21 cellular contexts compared by ENCODE assay signal in genomic region chr4:16119981-16120380, GRCh38. TPM values are rescaled to one million over a fixed set of nuclear protein-coding genes. Genes with fewer than 3 reads are reported as not detected.
A peak's percentile ranks its signal among the peaks of the same experiment; 100 is the strongest.
DNase-seq lines count a peak whose midpoint lies in the region; ATAC-seq, FAIRE-seq and TF ChIP-seq lines count a peak whose summit lies in the region.
"Had no signal": no experiment of that assay in that cellular context is flagged by ENCODE, and none has a peak within 500 bp of the region (broad histone marks: within the 10 kb centered on the region; RNA-seq: fewer than 3 reads in every experiment).

No MANE protein-coding gene starts in this region.

- DNase-seq in HepG2 (ENCODE audit: low spot score), result no peak
- no peak for DNase-seq in right lobe of liver
- no peak for DNase-seq in OCI-LY7 (ENCODE audit: low spot score)
- DNase-seq in neuronal stem cell (ENCODE audit: low spot score), result no peak
- DNase-seq in HuH-7 (ENCODE audit: low spot score), result no peak
- DNase-seq in NCI-H2081 treated with DMSO at 0.1 percent for 48 hours (lab: John Stamatoyannopoulos, UW), result no peak
- DNase-seq in SKM-1 (lab: John Stamatoyannopoulos, UW; ENCODE audit: unreplicated experiment), result no peak
- DNase-seq: C1 segment of cervical spinal cord; Caco-2; CD4-positive, CD25-positive, alpha-beta regulatory T cell; CD8-positive, alpha-beta memory T cell; DMS79 treated with DMSO at 0.1 percent for 48 hours; GF-D8; KBM-7 had no signal

- H3K23ac ChIP-seq in neuronal stem cell (ENCODE audit: low read depth, low read length, poor library complexity), result no peak overlapping the region

- H3K4me1 ChIP-seq in HepG2 (ENCODE audit: insufficient read depth, low read length) (peaks cover 60% of the 10 kb centered on the region), right lobe of liver (no peaks in the 10 kb centered on the region), OCI-LY7 (ENCODE audit: insufficient read depth, low read length, poor library complexity, severe bottlenecking) (no peaks in the 10 kb centered on the region), neuronal stem cell (ENCODE audit: control insufficient read depth in 2 of 2, insufficient read depth in 1 of 2, low read depth in 1 of 2, low read length in 2 of 2) (peaks cover 0 to 3% of the 10 kb centered on the region in 2 donors)
- H3K4me1 ChIP-seq: Caco-2, HAP-1 had no signal

- H2BK5ac ChIP-seq in neuronal stem cell (ENCODE audit: low read length), result no peak overlapping the region

- H3K9ac ChIP-seq in HepG2 (ENCODE audit: insufficient read depth, low read depth, low read length) (no peak overlapping the region), neuronal stem cell (ENCODE audit: low read depth, low read length, poor library complexity) (no peak overlapping the region)

- H3K9me3 ChIP-seq in HepG2 (ENCODE audit: low read length), result no peaks in the 10 kb centered on the region
- no peaks in the 10 kb centered on the region for H3K9me3 ChIP-seq in right lobe of liver
- no peaks in the 10 kb centered on the region for H3K9me3 ChIP-seq in OCI-LY7 (ENCODE audit: low read length)
- H3K9me3 ChIP-seq in neuronal stem cell (replicated peaks in 1 of 2; ENCODE audit: control insufficient read depth in 2 of 2, insufficient read depth in 1 of 2, low read depth in 1 of 2, low read length in 2 of 2), result no peaks in the 10 kb centered on the region
- H3K9me3 ChIP-seq: Caco-2, HAP-1 had no signal

- TF ChIP-seq RAD21 in HepG2 (CRISPR knock-in tag; IDR thresholded peaks at IDR 0.05), result no peak

- H3K4me2 ChIP-seq in HepG2 (ENCODE audit: low read depth, low read length), result peak overlapping the region; percentile 49
- H3K4me2 ChIP-seq in OCI-LY7 (ENCODE audit: low read length), result no peak overlapping the region
- no peak overlapping the region for H3K4me2 ChIP-seq in neuronal stem cell (ENCODE audit: insufficient read depth, low read length, poor library complexity, severe bottlenecking)
- H3K4me2 ChIP-seq: GM23338 had no signal

- no peak overlapping the region for H2AFZ ChIP-seq in HepG2 (ENCODE audit: low read length)
- peak overlapping the region; percentile 34; the same call in 1 of the 2 replicates for H2AFZ ChIP-seq in OCI-LY7 (ENCODE audit: low read length)
- H2AFZ ChIP-seq in neuronal stem cell (ENCODE audit: low read length), result peak overlapping the region; percentile 86

- no peaks in the 10 kb centered on the region for H4K20me1 ChIP-seq in HepG2 (ENCODE audit: insufficient read depth, low read length)
- H4K20me1 ChIP-seq in OCI-LY7 (ENCODE audit: insufficient read depth, low read length), result no peaks in the 10 kb centered on the region

- POLR2A ChIA-PET in HepG2 (lab: Yijun Ruan, JAX), result no interaction called here
- POLR2A ChIA-PET in OCI-LY7 (lab: Charles Lee), result no interaction called here

- no peaks in the 10 kb centered on the region for H3K79me1 ChIP-seq in neuronal stem cell (ENCODE audit: low read depth, low read length)

- H2AK5ac ChIP-seq in neuronal stem cell (ENCODE audit: low read depth, low read length), result no peak overlapping the region

- no peak overlapping the region for H3K14ac ChIP-seq in neuronal stem cell (ENCODE audit: low read length)

- H3K4ac ChIP-seq in neuronal stem cell (ENCODE audit: low read length), result no peak overlapping the region

- no peak for ATAC-seq in HepG2
- no peak for ATAC-seq in right lobe of liver

- no peak overlapping the region for H3K18ac ChIP-seq in neuronal stem cell (ENCODE audit: low read length)

- H2BK120ac ChIP-seq in neuronal stem cell (ENCODE audit: low read depth, low read length), result no peak overlapping the region

- peaks cover 0 to 6% of the 10 kb centered on the region in 2 experiments; a peak in 3 of 5 replicates for H3K27me3 ChIP-seq in HepG2 (ENCODE audit: control insufficient read depth in 1 of 2, insufficient read depth in 2 of 2, low read length in 2 of 2)
- no peaks in the 10 kb centered on the region for H3K27me3 ChIP-seq in right lobe of liver
- peaks cover 0 to 13% (median 0%) of the 10 kb centered on the region in 3 experiments for H3K27me3 ChIP-seq in neuronal stem cell (ENCODE audit: control insufficient read depth in 3 of 3, insufficient read depth in 3 of 3, low read depth in 1 of 3, low read length in 3 of 3)

- no peak overlapping the region for H3K4me3 ChIP-seq in HepG2 (replicated peaks in 1 of 3; ENCODE audit: insufficient read depth in 1 of 3, low read depth in 2 of 3, low read length in 3 of 3)
- no peak overlapping the region for H3K4me3 ChIP-seq in right lobe of liver
- no peak overlapping the region for H3K4me3 ChIP-seq in OCI-LY7 (ENCODE audit: low read depth, low read length, poor library complexity, severe bottlenecking)
- no peak overlapping the region for H3K4me3 ChIP-seq in neuronal stem cell (ENCODE audit: low read length in 2 of 2)
- H3K4me3 ChIP-seq: GM23338, HAP-1 had no signal

- H3K27ac ChIP-seq in HepG2 (ENCODE audit: extremely low read length, insufficient read depth, low read length) (no peak overlapping the region), right lobe of liver (no peak overlapping the region), OCI-LY7 (ENCODE audit: low read depth, low read length, poor library complexity, severe bottlenecking) (no peak overlapping the region), neuronal stem cell (replicated peaks; ENCODE audit: low read length) (no peak overlapping the region)
- H3K27ac ChIP-seq: HL-60 had no signal

- no peak overlapping the region for H2BK12ac ChIP-seq in neuronal stem cell (ENCODE audit: low read length)

- no peak overlapping the region for H4K8ac ChIP-seq in neuronal stem cell (ENCODE audit: low read depth, low read length)

- TF ChIP-seq POLR2A in HepG2 (IDR thresholded peaks at IDR 0.05; ENCODE audit: insufficient read depth in 1 of 2, low read depth in 2 of 2, low read length in 2 of 2) (no peak), right lobe of liver (IDR thresholded peaks at IDR 0.05) (no peak)

- 12% methylated on average over 3 of the region's 4 CpGs for WGBS in HepG2 (ENCODE audit: low lambda C conversion rate)
- 60% methylated on average over 4 of the region's 4 CpGs for WGBS in right lobe of liver (ENCODE audit: insufficient coverage, low coverage, low lambda C conversion rate, missing lambda C conversion rate)
- WGBS in neuronal stem cell (ENCODE audit: extremely low coverage in 2 of 2, insufficient read length in 2 of 2, insufficient replicate concordance in 1 of 2), 2 donors, result no CpG with 5 or more reads among the region's 4 CpGs

- in situ Hi-C loops in HepG2 (cut with HindIII; ENCODE audit: extremely low pct_ligation_motif_present, low pct_unique_long_range_greater_than_20kb), result no loop called here

- intact Hi-C loops in HepG2 (cut with micrococcal nuclease; ENCODE audit: unreplicated experiment), result loop anchor here (10.0 kb wide), 1 partner anchor 45 kb away; no protein-coding TSS in a partner anchor
- intact Hi-C loops in right lobe of liver (cut with DNase I), result no loop called here
- intact Hi-C loops in OCI-LY7 (cut with micrococcal nuclease; ENCODE audit: unreplicated experiment), result no loop called here

- TF ChIP-seq CTCF in HepG2 (CRISPR knock-in tag; IDR thresholded peaks at IDR 0.05) (no peak), right lobe of liver (IDR thresholded peaks at IDR 0.05) (no peak), OCI-LY7 (conservative IDR thresholded peaks at IDR 0.05; ENCODE audit: low read length) (no peak)

- FAIRE-seq in HepG2 (lab: Jason Lieb, UNC), result no peak
- FAIRE-seq: D721Med had no signal

- H4K91ac ChIP-seq in neuronal stem cell (ENCODE audit: low read depth, low read length, poor library complexity), result no peak overlapping the region

- no peaks in the 10 kb centered on the region for H3K9me2 ChIP-seq in OCI-LY7 (ENCODE audit: insufficient read depth, low read length)

- TF ChIP-seq EP300 in HepG2 (IDR thresholded peaks at IDR 0.05; ENCODE audit: low read depth in 2 of 2, low read length in 2 of 2), result no peak
- TF ChIP-seq EP300 in HepG2 (CRISPR knock-in tag; IDR thresholded peaks at IDR 0.05; ENCODE audit: borderline replicate concordance), result no peak

- CTCF ChIA-PET in HepG2 (lab: Yijun Ruan, JAX; ENCODE audit: low intra/inter-chr PET ratio, low total read pairs), result no interaction called here
- CTCF ChIA-PET in OCI-LY7 (lab: Charles Lee; ENCODE audit: unreplicated experiment), result no interaction called here

- no peak overlapping the region for H2BK15ac ChIP-seq in neuronal stem cell (ENCODE audit: low read length)

- no peaks in the 10 kb centered on the region for H3K79me2 ChIP-seq in HepG2 (ENCODE audit: insufficient read depth, low read length)
- H3K79me2 ChIP-seq in OCI-LY7 (ENCODE audit: insufficient read depth, low read depth, low read length), result no peaks in the 10 kb centered on the region

- BruUV-seq in HepG2 (replicated peaks; lab: Mats Ljungman, UMichigan) (no TSS peak), OCI-LY7 (replicated peaks; lab: Mats Ljungman, UMichigan) (no TSS peak)

- no peaks in the 10 kb centered on the region for H3K36me3 ChIP-seq in HepG2 (replicated peaks in 1 of 2; ENCODE audit: control insufficient read depth in 1 of 2, insufficient read depth in 2 of 2, low read length in 2 of 2)
- H3K36me3 ChIP-seq in right lobe of liver, result no peaks in the 10 kb centered on the region
- H3K36me3 ChIP-seq in OCI-LY7 (ENCODE audit: insufficient read depth, low read length), result no peaks in the 10 kb centered on the region
- no peaks in the 10 kb centered on the region for H3K36me3 ChIP-seq in neuronal stem cell (replicated peaks in 1 of 2; ENCODE audit: control insufficient read depth in 2 of 2, insufficient read depth in 2 of 2, low read length in 2 of 2)
- H3K36me3 ChIP-seq: HAP-1 had no signal

RNA-seq across cellular contexts. Expression of gene PROM1, which starts 36.2 kb away (rescaled TPM):
- total RNA-seq in HepG2 (2016; rRNA removed; fragmentation: Illumina TruSeq; extraction: Trizol) (2.5 and 3.9 TPM in 2 replicates), right lobe of liver (1 to 10 TPM in 5 of 6 experiments, under 1 TPM in 1; 0.86 to 2.2 (median 1.3) TPM), OCI-LY7 (2022) (not detected in 2 replicates)
- 0.71 and 0.91 TPM in 2 replicates for total RNA-seq in HepG2 (2016; cell fraction: cytosol; rRNA removed; fragmentation: Illumina TruSeq; extraction: Trizol; ENCODE audit: low read depth)
- total RNA-seq in HepG2 (2016; cell fraction: insoluble cytoplasmic fraction; rRNA removed; fragmentation: Illumina TruSeq; extraction: Trizol), result 2.1 and 4.2 TPM in 2 replicates
- 1.1 and 2.6 TPM in 2 replicates for total RNA-seq in HepG2 (2016; cell fraction: membrane; rRNA removed; fragmentation: Illumina TruSeq; extraction: Trizol)
- total RNA-seq in HepG2 (2016; cell fraction: nucleus; rRNA removed; fragmentation: Illumina TruSeq; extraction: Trizol), result 5.8 and 6.2 TPM in 2 replicates
- polyA plus RNA-seq in HepG2 (2011; rRNA removed), result 13.6 and 16.4 TPM in 2 replicates
- 8.3 and 8.9 TPM in 2 replicates for polyA plus RNA-seq in HepG2 (2011; cell fraction: cytosol; rRNA removed)
- polyA plus RNA-seq in HepG2 (2011; cell fraction: nucleus; rRNA removed), result 14.6 and 16.3 TPM in 2 replicates
- polyA plus RNA-seq in HepG2 (2012), result 9.3 and 15.5 TPM in 2 replicates
- 0.25 and 0.31 TPM in 2 replicates for polyA plus RNA-seq in HepG2 (2016; cell fraction: cytosol; fragmentation: Illumina TruSeq; extraction: Trizol; ENCODE audit: low read depth)
- 1.6 and 2.1 TPM in 2 replicates for polyA plus RNA-seq in HepG2 (2016; cell fraction: insoluble cytoplasmic fraction; fragmentation: Illumina TruSeq; extraction: Trizol; ENCODE audit: low read depth)
- 0.47 and 0.64 TPM in 2 replicates for polyA plus RNA-seq in HepG2 (2016; cell fraction: membrane; fragmentation: Illumina TruSeq; extraction: Trizol; ENCODE audit: low read depth)
- polyA plus RNA-seq in HepG2 (2016; cell fraction: nucleus; fragmentation: Illumina TruSeq; extraction: Trizol; ENCODE audit: insufficient read depth, low read depth), result 5.4 and 6.6 TPM in 2 replicates
- polyA minus RNA-seq in HepG2 (2011; rRNA and poly(A)+ RNA removed; ENCODE audit: low replicate concordance), result 1.3 and 25.2 TPM in 2 replicates
- 11.4 and 13.4 TPM in 2 replicates for polyA minus RNA-seq in HepG2 (2011; cell fraction: cytosol; rRNA and poly(A)+ RNA removed)
- polyA minus RNA-seq in HepG2 (2011; cell fraction: nucleus; rRNA and poly(A)+ RNA removed), result 14.5 and 16.9 TPM in 2 replicates
- total RNA-seq in OCI-LY7 (2014; rRNA removed; shearing (Covaris generic)), result not detected in 2 replicates
- polyA plus RNA-seq in neuronal stem cell (2013, experiment 1 of 2), result 37.3 TPM
- 35.7 TPM for polyA plus RNA-seq in neuronal stem cell (2013, experiment 2 of 2)
- total RNA-seq: B cell, HT1080 had no signal
- polyA plus RNA-seq: CD4-positive, CD25-positive, alpha-beta regulatory T cell; CD8-positive, alpha-beta memory T cell; IgD-negative memory B cell had no signal
